ENCODE assay signal across 1 cellular context in genomic region chr11:120547301-120547700, GRCh38.
TF ChIP-seq lines count a peak whose summit lies in the region.

No MANE protein-coding gene starts in this region.

TF ChIP-seq in SK-N-SH, 30 proteins besides CTCF, POLR2A, EP300 and RAD21 (continued from another document):
- TF ChIP-seq IRF3 (IDR thresholded peaks at IDR 0.05; ENCODE audit: low read depth, low read length), result no peak
